8 cellular contexts compared by ENCODE assay signal in genomic region chr2:170563401-170563800, GRCh38.
"Had no signal": no experiment of that assay in that cellular context is flagged by ENCODE, and none has a peak within 500 bp of the region (broad histone marks: within the 10 kb centered on the region; RNA-seq: fewer than 3 reads in every experiment).

No MANE protein-coding gene starts in this region.

- FAIRE-seq: G401.6, GM12878, GM12891, GM12892, GM18507, GM19239 had no signal

- H3K4me3 ChIP-seq: GM12878 had no signal

- DNase-seq: GDM1, GF-D8 had no signal

- ATAC-seq: GM12878 had no signal
